Comparison of ENCODE assay signal across 13 cellular contexts in the genomic region with DNA sequence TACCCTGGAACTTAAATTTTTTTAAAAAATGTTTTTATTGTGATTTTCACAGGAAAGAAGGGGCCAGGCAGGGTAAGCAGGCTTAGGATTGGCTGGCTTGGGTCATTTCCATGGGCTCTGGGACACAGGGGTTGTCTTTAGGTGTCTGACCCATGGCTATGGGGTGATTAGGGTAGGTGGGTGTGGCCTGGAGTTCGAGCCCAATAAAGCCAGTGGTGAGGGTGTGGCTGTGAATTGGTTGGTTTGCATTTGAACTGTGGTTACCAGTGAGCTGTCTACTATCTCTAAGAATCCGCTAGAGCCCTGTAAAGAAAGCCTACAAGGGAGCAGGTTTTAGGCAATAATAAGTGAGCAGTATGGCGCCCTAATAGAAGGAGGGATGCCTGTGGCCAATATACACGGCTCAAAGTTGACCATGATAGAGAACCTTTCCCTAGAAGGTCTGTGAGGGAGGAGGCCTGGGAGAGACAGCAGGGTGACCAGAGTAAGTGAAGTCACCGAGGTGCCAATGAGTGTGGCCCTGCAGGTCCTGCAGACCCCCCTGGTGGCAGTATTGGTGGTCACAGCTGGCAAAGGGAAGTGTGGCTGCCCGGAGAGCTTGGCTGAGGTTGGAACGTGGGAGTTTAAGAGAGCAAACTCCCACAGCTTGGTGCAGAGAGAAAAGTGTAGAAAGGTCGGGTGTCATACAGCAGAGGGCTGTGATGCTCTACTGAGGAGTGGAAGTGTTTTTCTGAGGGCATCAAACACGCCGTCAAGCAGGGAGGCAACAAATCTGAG.
"Had no signal": no experiment of that assay in that cellular context is flagged by ENCODE, and none has a peak within 500 bp of the region (broad histone marks: within the 10 kb centered on the region; RNA-seq: fewer than 3 reads in every experiment).

No MANE protein-coding gene starts in this region.

- H3K4me3 ChIP-seq: cardiac muscle cell, pancreas, skin epidermis, thyroid gland, vagina had no signal

- H3K9me3 Mint-ChIP-seq: activated CD4-positive, alpha-beta T cell treated with anti-CD3 and anti-CD28 coated beads, Interleukin-2, amount 10 ng/mL, durations not matched to agents 24 days and 14 days; activated T-helper 1 cell treated with anti-CD3 and anti-CD28 coated beads, Interleukin-12 subunit alpha, Interleukin-12 subunit beta, Interleukin-2, Interleukin-4 antibody, amounts not matched to agents 30 ng/mL and 10 ng/mL and 1 ng/mL, durations not matched to agents 14 hours and 24 hours and 36 hours; nephron had no signal

- H3K4me3 Mint-ChIP-seq: activated CD4-positive, alpha-beta T cell treated with anti-CD3 and anti-CD28 coated beads, Interleukin-2, amount 10 ng/mL, durations not matched to agents 24 days and 14 days; activated T-helper 1 cell treated with anti-CD3 and anti-CD28 coated beads, Interleukin-12 subunit alpha, Interleukin-12 subunit beta, Interleukin-2, Interleukin-4 antibody, amounts not matched to agents 30 ng/mL and 10 ng/mL and 1 ng/mL, durations not matched to agents 14 hours and 24 hours and 36 hours; nephron had no signal

- H3K27ac Mint-ChIP-seq: activated CD4-positive, alpha-beta T cell treated with anti-CD3 and anti-CD28 coated beads, Interleukin-2, amount 10 ng/mL, durations not matched to agents 24 days and 14 days; activated T-helper 1 cell treated with anti-CD3 and anti-CD28 coated beads, Interleukin-12 subunit alpha, Interleukin-12 subunit beta, Interleukin-2, Interleukin-4 antibody, amounts not matched to agents 30 ng/mL and 10 ng/mL and 1 ng/mL, durations not matched to agents 14 hours and 24 hours and 36 hours; nephron had no signal

- H3K9me3 ChIP-seq: pancreas, thyroid gland, vagina had no signal

- H3K27me3 ChIP-seq: cardiac muscle cell, foreskin keratinocyte, pancreas, thyroid gland, vagina had no signal

- ATAC-seq: foreskin keratinocyte, left lobe of liver, pancreas had no signal

- DNase-seq: activated CD4-positive, alpha-beta T cell treated with anti-CD3 and anti-CD28 coated beads, Interleukin-2, amount 10 ng/mL, durations not matched to agents 24 days and 14 days; activated naive CD4-positive, alpha-beta T cell; foreskin keratinocyte; mammary epithelial cell; pancreas; T1000; thyroid gland had no signal

- H3K36me3 ChIP-seq: cardiac muscle cell, pancreas, thyroid gland, vagina had no signal

- H3K4me1 ChIP-seq: foreskin keratinocyte, pancreas, vagina had no signal

- H3K27ac ChIP-seq: cardiac muscle cell, foreskin keratinocyte, pancreas, skin epidermis, vagina had no signal
